9 cellular contexts compared by ENCODE assay signal in the genomic region with DNA sequence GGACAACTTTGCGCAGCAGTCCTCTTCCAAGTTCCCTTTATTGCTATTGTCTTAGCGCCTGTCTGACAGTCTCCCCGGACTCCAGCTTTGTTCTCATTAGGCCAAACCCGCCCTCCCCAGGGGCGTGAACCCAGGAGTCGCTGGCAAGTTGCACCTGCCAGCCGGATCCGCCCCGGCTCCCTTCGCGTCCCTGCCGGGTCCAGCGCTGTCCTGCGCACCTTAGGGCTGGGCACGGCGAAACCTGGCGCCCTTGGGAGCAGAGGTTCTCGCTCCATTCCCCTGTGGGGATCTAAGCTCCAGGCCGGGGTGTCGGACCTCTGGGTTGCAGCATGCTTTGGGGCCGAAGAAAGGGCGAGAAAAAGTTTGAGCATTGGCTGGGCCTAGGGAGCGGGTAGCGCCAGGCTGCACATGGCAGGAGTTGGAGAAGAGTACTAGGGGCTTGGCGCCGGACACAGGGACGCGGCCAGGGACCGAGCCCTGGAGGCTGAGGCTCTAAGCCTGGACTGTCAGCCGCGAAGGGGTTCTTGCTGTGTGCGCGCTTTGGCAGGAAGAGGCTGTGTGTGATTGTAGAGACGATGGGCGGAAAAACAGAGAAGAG.
A peak's percentile ranks its signal among the peaks of the same experiment; 100 is the strongest.
DNase-seq lines count a peak whose midpoint lies in the region; FAIRE-seq and TF ChIP-seq lines count a peak whose summit lies in the region.
"Had no signal": no experiment of that assay in that cellular context is flagged by ENCODE, and none has a peak within 500 bp of the region (broad histone marks: within the 10 kb centered on the region; RNA-seq: fewer than 3 reads in every experiment).

No MANE protein-coding gene starts in this region.

- H3K9me3 ChIP-seq in ovary = no peaks in the 10 kb centered on the region

- 1% methylated on average over 34 to 35 of the region's 35 CpGs for WGBS in ovary, 3 donors

- TF ChIP-seq CTCF in Calu3 (IDR thresholded peaks at IDR 0.05; ENCODE audit: unreplicated experiment) = no peak
- no peak for TF ChIP-seq CTCF in ovary (IDR thresholded peaks at IDR 0.05)

- H3K27me3 Mint-ChIP-seq in Calu3 (ENCODE audit: unreplicated experiment) = peaks cover 14% of the 10 kb centered on the region

- CTCF ChIA-PET in Calu3 (lab: Charles Lee) = no interaction called here

- peaks cover 16% of the 10 kb centered on the region for H3K36me3 Mint-ChIP-seq in Calu3 (ENCODE audit: insufficient read depth, unreplicated experiment)

- DNase-seq in Calu3 (peak; percentile 60), NCI-H69 (lab: John Stamatoyannopoulos, UW) (peak; percentile 78), glomerular visceral epithelial cell (ENCODE audit: extremely low spot score) (peak; percentile 2), ovary (no peak), GM12892 (ENCODE audit: insufficient read length) (no peak)
- DNase-seq in stimulated activated CD4-positive, alpha-beta T cell treated with anti-CD3 and anti-CD28 coated beads, Interleukin-4, amount 100 ng/mL, for 24 hours = no peak
- no peak for DNase-seq in activated CD4-positive, alpha-beta T cell treated with anti-CD3 and anti-CD28 coated beads, Interleukin-2, amount 50 U/mL, for 48 hours
- no peak for DNase-seq in activated effector memory CD4-positive, alpha-beta T cell treated with anti-CD3 and anti-CD28 coated beads, Interleukin-2, amount 50 U/mL, for 16 hours

- no peak for FAIRE-seq in GM12892 (lab: Jason Lieb, UNC)
- FAIRE-seq: colon had no signal

- no peaks in the 10 kb centered on the region for H3K27me3 ChIP-seq in ovary

- no peak for TF ChIP-seq EP300 in ovary (IDR thresholded peaks at IDR 0.05)

- H3K4me3 ChIP-seq in ovary = peak overlapping the region; percentile 38

- no peak overlapping the region for H3K27ac ChIP-seq in ovary

- no TSS peak for BruUV-seq in Calu3 (replicated peaks; lab: Mats Ljungman, UMichigan)

- no peaks in the 10 kb centered on the region for H3K9me3 Mint-ChIP-seq in Calu3 (ENCODE audit: low read depth, unreplicated experiment)

- peak overlapping the region; percentile 88 for H3K4me3 Mint-ChIP-seq in Calu3 (ENCODE audit: low read depth, unreplicated experiment)

- H3K4me1 ChIP-seq in ovary (ENCODE audit: insufficient read depth) = peaks cover 2% of the 10 kb centered on the region

- no peak for TF ChIP-seq POLR2A in ovary (IDR thresholded peaks at IDR 0.05)
- no peak for TF ChIP-seq POLR2A in GM12892 (IDR thresholded peaks at IDR 0.05; ENCODE audit: low read depth, low read length)

- peaks cover 14% of the 10 kb centered on the region for H3K4me1 Mint-ChIP-seq in Calu3 (ENCODE audit: low read depth, unreplicated experiment)

- intact Hi-C loops in Calu3 (cut with micrococcal nuclease; ENCODE audit: unreplicated experiment) = no loop called here
- intact Hi-C loops in ovary (cut with DNase I) = no loop called here

- no peaks in the 10 kb centered on the region for H3K36me3 ChIP-seq in ovary

- no peak overlapping the region for H3K27ac Mint-ChIP-seq in Calu3 (ENCODE audit: unreplicated experiment)

Comparison
In these comparisons a context has a peak if more than half of its experiments do, and no peak if none do; other contexts are left out.
1. DNase-seq: peak in Calu3 (single experiment), NCI-H69 (single experiment) and glomerular visceral epithelial cell (single experiment); none in ovary (0 of 5), stimulated activated CD4-positive, alpha-beta T cell treated with anti-CD3 and anti-CD28 coated beads, Interleukin-4, amount 100 ng/mL, for 24 hours (single experiment), GM12892 (single experiment), activated CD4-positive, alpha-beta T cell treated with anti-CD3 and anti-CD28 coated beads, Interleukin-2, amount 50 U/mL, for 48 hours (0 of 2) and activated effector memory CD4-positive, alpha-beta T cell treated with anti-CD3 and anti-CD28 coated beads, Interleukin-2, amount 50 U/mL, for 16 hours (single experiment).